ENCODE assay signal across 7 cellular contexts in genomic region chr12:16807731-16808130, GRCh38.
"Had no signal": no experiment of that assay in that cellular context is flagged by ENCODE, and none has a peak within 500 bp of the region (broad histone marks: within the 10 kb centered on the region; RNA-seq: fewer than 3 reads in every experiment).

No MANE protein-coding gene starts in this region.

- H3K9me3 ChIP-seq: HAP-1 had no signal

- ATAC-seq: GM23338 had no signal

- H3K4me2 ChIP-seq: GM23338, KMS-11 had no signal

- H3K9ac ChIP-seq: KMS-11 had no signal

- FAIRE-seq: HTR-8/SVneo had no signal

- H3K9me3 Mint-ChIP-seq: GM23338 had no signal

- H2AFZ ChIP-seq: GM23338 had no signal

- H3K27ac ChIP-seq: KMS-11 had no signal

- H3K36me3 ChIP-seq: HAP-1 had no signal

- H3K4me1 ChIP-seq: HAP-1 had no signal

- H3K4me3 Mint-ChIP-seq: GM23338 had no signal

- DNase-seq: H7, Karpas-422, KBM-7 had no signal

- H3K27ac Mint-ChIP-seq: GM23338 had no signal

- H3K4me3 ChIP-seq: GM23338, HAP-1 had no signal

- H3K4me1 Mint-ChIP-seq: GM23338 had no signal
